In the genomic region with DNA sequence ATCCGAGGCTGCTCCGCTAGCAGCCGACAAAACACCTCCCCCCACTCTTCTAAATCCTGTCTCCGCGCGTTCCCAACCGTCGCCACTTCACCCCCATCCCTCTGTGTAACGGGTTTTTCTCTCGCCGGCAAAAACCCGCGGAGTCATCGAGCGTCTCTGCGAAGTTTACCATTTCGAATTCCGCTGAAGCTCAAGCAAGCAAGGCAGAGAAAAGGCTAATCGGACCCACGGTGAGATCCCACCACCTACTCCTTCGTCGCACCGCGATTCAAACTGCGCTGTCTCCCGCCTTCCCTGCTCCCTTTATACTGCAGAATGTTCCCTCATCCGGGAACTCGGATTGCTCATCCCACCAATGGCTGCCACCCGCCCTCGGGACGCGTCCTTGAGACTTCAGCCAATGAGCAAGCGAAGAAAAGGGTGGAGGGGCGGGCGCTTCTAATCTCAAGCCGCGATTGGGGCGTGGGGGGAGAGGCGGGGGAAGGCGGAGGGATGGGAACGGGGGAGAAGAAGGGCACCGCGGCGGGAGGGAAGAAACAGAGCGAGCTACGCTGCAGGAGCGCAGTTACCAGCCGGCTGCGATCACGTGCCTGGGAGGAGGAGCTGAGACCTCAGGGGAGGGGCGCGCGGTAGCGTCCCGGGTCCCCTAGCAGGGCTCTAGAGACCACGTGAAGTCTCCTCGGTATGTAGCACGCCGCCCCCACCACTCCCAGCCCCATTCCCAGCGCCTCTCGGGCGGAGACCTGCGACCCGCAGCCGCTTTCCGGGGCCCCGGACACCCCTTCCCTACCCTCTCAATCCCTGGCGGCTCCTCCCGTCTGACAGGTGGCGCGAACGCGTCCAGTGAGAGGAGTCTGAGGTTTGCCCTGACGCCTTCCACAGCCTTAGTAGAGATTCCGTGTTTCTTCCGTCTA, we compare ENCODE assay signal across 8 cellular contexts. TPM values are rescaled to one million over a fixed set of nuclear protein-coding genes. Genes with fewer than 3 reads are reported as not detected.
A peak's percentile ranks its signal among the peaks of the same experiment; 100 is the strongest.
DNase-seq lines count a peak whose midpoint lies in the region; ATAC-seq and TF ChIP-seq lines count a peak whose summit lies in the region.

A gene (minus strand): TSS at position 277 of the 914 bp plus-strand sequence. CDS start 105 bp downstream, at position 172.

- H3K4me1 Mint-ChIP-seq in CD4-positive, alpha-beta T cell (ENCODE audit: low read depth), result peaks cover 24% of the 10 kb centered on the region

- H3K27ac ChIP-seq in CD4-positive, alpha-beta T cell (ENCODE audit: low read depth, low read length), result peak within 1 kb of the TSS; percentile 84
- peak within 1 kb of the TSS; percentile 85 for H3K27ac ChIP-seq in duodenal mucosa (ENCODE audit: low read depth, low read length)
- peak within 1 kb of the TSS; percentile 80 to 83 for H3K27ac ChIP-seq in liver (ENCODE audit: low read depth in 1 of 2, low read length in 2 of 2)

- TF ChIP-seq RAD21 in liver (IDR thresholded peaks at IDR 0.05), result no peak

- H3K9me3 Mint-ChIP-seq in CD4-positive, alpha-beta T cell, result no peaks in the 10 kb centered on the region

- peak; percentile 74 for ATAC-seq in CD4-positive, alpha-beta T cell (ENCODE audit: poor library complexity)
- ATAC-seq in GM19452 (IDR thresholded peaks at IDR 0.05; ENCODE audit: unreplicated experiment), result peak; percentile 52
- ATAC-seq in HG03575 (IDR thresholded peaks at IDR 0.05; ENCODE audit: extremely low read depth, insufficient number of reproducible peaks, low FRiP score, unreplicated experiment), result peak; percentile 45

- no peak within 1 kb of the TSS for H3K27ac Mint-ChIP-seq in CD4-positive, alpha-beta T cell

- no peaks in the 10 kb centered on the region for H3K9me3 ChIP-seq in CD4-positive, alpha-beta T cell (ENCODE audit: control insufficient read depth, low read length)
- H3K9me3 ChIP-seq in duodenal mucosa (ENCODE audit: control insufficient read depth in 1 of 2, low read length in 2 of 2) (no peaks in the 10 kb centered on the region), liver (ENCODE audit: control insufficient read depth in 4 of 4, low read length in 3 of 4) (no peaks in the 10 kb centered on the region)

- intact Hi-C loops in CD4-positive, alpha-beta T cell (cut with DNase I, micrococcal nuclease), result loop anchor here (1.0 to 10.0 kb wide), 14 partner anchors 29 to 1805 kb away; a partner anchor contains a TSS

- peaks cover 25% of the 10 kb centered on the region for H3K36me3 Mint-ChIP-seq in CD4-positive, alpha-beta T cell (ENCODE audit: low read depth)

- TF ChIP-seq CTCF in CD4-positive, alpha-beta T cell (IDR thresholded peaks at IDR 0.05), result no peak
- no peak for TF ChIP-seq CTCF in liver (IDR thresholded peaks at IDR 0.05; ENCODE audit: low read depth, low read length, missing input control)

- H3K9ac ChIP-seq in duodenal mucosa (ENCODE audit: low read depth in 1 of 2, low read length in 2 of 2) (peak within 1 kb of the TSS; percentile 76 to 93), liver (ENCODE audit: low read depth in 1 of 2, low read length in 2 of 2) (peak within 1 kb of the TSS; percentile 73 to 85)

- no peaks in the 10 kb centered on the region for H3K27me3 ChIP-seq in CD4-positive, alpha-beta T cell (ENCODE audit: control insufficient read depth, insufficient read depth, low read length)
- H3K27me3 ChIP-seq in duodenal mucosa (ENCODE audit: control insufficient read depth in 1 of 2, insufficient read depth in 2 of 2, low read length in 2 of 2), result no peaks in the 10 kb centered on the region
- H3K27me3 ChIP-seq in liver (ENCODE audit: control insufficient read depth in 4 of 4, insufficient read depth in 4 of 4, low read length in 3 of 4), result no peaks in the 10 kb centered on the region

- peak; percentile 93 to 98 (median 96) for DNase-seq in CD4-positive, alpha-beta T cell
- peak; percentile 99 for DNase-seq in NCI-H82 (lab: John Stamatoyannopoulos, UW)
- DNase-seq in activated CD4-positive, alpha-beta T cell treated with anti-CD3 and anti-CD28 coated beads, Interleukin-2, amount 50 U/mL, for 48 hours, result peak; percentile 98 to 99
- DNase-seq in stimulated activated CD4-positive, alpha-beta T cell treated with anti-CD3 and anti-CD28 coated beads, Interleukin-4, amount 100 ng/mL, for 24 hours, result peak; percentile 99

- under 1% methylated on average over 76 of the region's 76 CpGs for WGBS in liver

- H3K27me3 Mint-ChIP-seq in CD4-positive, alpha-beta T cell, result no peaks in the 10 kb centered on the region

- H3K4me3 ChIP-seq in duodenal mucosa (ENCODE audit: low read depth in 1 of 2, low read length in 2 of 2), result peak within 1 kb of the TSS; percentile 97
- H3K4me3 ChIP-seq in liver (ENCODE audit: low read depth in 1 of 3, low read length in 3 of 3), result peak within 1 kb of the TSS; percentile 77 to 85 (median 84)

- no peaks in the 10 kb centered on the region for H3K36me3 ChIP-seq in duodenal mucosa (ENCODE audit: control insufficient read depth in 1 of 2, insufficient read depth in 2 of 2, low read length in 2 of 2)
- no peaks in the 10 kb centered on the region for H3K36me3 ChIP-seq in liver (ENCODE audit: control insufficient read depth in 4 of 4, insufficient read depth in 3 of 4, low read depth in 1 of 4, low read length in 3 of 4)

- H3K4me1 ChIP-seq in duodenal mucosa (ENCODE audit: control insufficient read depth in 1 of 2, insufficient read depth in 2 of 2, low read length in 2 of 2) (peaks cover 23 to 30% of the 10 kb centered on the region in 2 donors), liver (ENCODE audit: control insufficient read depth in 4 of 4, insufficient read depth in 4 of 4, low read length in 3 of 4) (peaks cover 2 to 32% (median 22%) of the 10 kb centered on the region in 4 donors)

- POLR2A ChIA-PET in CD4-positive, alpha-beta T cell (lab: Charles Lee), result interaction anchor here (1.0 to 2.6 kb wide), 13 partner anchors 9 to 955 kb away, joined by 3 to 19 read pairs (median 6); a partner anchor contains a TSS

- no peak within 1 kb of the TSS for H3K4me3 Mint-ChIP-seq in CD4-positive, alpha-beta T cell

- CTCF ChIA-PET in CD4-positive, alpha-beta T cell (lab: Charles Lee), result interaction anchor here (0.9 to 2.6 kb wide), 5 partner anchors 56 to 955 kb away, joined by 3 to 11 read pairs (median 3); a partner anchor contains a TSS

TF ChIP-seq in liver, 16 proteins besides CTCF, POLR2A, EP300 and RAD21 (continues in another document):
- TF ChIP-seq JUND (IDR thresholded peaks at IDR 0.05) (peak in 1 of 2 donors; percentile 7), NR2F2 (IDR thresholded peaks at IDR 0.05) (no peak), SP1 (IDR thresholded peaks at IDR 0.05) (peak; percentile 84), RXRA (IDR thresholded peaks at IDR 0.05) (peak in 1 of 2 donors; percentile 35), EGR1 (IDR thresholded peaks at IDR 0.05; ENCODE audit: low read depth in 2 of 2) (peak in 1 of 2 donors; percentile 38), TAF1 (conservative IDR thresholded peaks at IDR 0.05) (peak; percentile 96), FOXA1 (IDR thresholded peaks at IDR 0.05) (peak; percentile 15), GABPA (IDR thresholded peaks at IDR 0.05 in 1 of 2, conservative IDR thresholded peaks at IDR 0.05 in 1 of 2) (peak in 1 of 2 donors; percentile 49), HNF4G (IDR thresholded peaks at IDR 0.05) (no peak), HNF4A (conservative IDR thresholded peaks at IDR 0.05) (peak in 1 of 2 donors; percentile 17), FOXA2 (IDR thresholded peaks at IDR 0.05) (no peak)
- TF ChIP-seq, protein P1, sequence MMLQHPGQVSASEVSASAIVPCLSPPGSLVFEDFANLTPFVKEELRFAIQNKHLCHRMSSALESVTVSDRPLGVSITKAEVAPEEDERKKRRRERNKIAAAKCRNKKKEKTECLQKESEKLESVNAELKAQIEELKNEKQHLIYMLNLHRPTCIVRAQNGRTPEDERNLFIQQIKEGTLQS (IDR thresholded peaks at IDR 0.05), result peak; percentile 80
- TF ChIP-seq, protein P2, sequence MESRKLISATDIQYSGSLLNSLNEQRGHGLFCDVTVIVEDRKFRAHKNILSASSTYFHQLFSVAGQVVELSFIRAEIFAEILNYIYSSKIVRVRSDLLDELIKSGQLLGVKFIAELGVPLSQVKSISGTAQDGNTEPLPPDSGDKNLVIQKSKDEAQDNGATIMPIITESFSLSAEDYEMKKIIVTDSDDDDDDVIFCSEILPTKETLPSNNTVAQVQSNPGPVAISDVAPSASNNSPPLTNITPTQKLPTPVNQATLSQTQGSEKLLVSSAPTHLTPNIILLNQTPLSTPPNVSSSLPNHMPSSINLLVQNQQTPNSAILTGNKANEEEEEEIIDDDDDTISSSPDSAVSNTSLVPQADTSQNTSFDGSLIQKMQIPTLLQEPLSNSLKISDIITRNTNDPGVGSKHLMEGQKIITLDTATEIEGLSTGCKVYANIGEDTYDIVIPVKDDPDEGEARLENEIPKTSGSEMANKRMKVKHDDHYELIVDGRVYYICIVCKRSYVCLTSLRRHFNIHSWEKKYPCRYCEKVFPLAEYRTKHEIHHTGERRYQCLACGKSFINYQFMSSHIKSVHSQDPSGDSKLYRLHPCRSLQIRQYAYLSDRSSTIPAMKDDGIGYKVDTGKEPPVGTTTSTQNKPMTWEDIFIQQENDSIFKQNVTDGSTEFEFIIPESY (IDR thresholded peaks at IDR 0.05), result peak; percentile 55

RNA-seq across cellular contexts. Expression of the gene that starts here (rescaled TPM):
- total RNA-seq in CD4-positive, alpha-beta T cell, result 100 to 1,000 TPM in 1 of 2 experiments, 10 to 100 TPM in 1; 96.3 to 102 TPM
- total RNA-seq in liver, result 100 to 1,000 TPM in 1 of 2 donors, 10 to 100 TPM in 1; 28.5 to 139 TPM
- 100 to 1,000 TPM in 1 of 2 donors, 10 to 100 TPM in 1; 96.6 to 110 TPM for polyA plus RNA-seq in liver

Comparison
In these comparisons a context has a peak if more than half of its experiments do, and no peak if none do; other contexts are left out.
1. Peak in every context shown above with its lines: DNase-seq, ATAC-seq, H3K4me3 ChIP-seq and H3K27ac ChIP-seq.